ENCODE assay signal across 24 cellular contexts in genomic region chrX:68358679-68359078, GRCh38.
DNase-seq lines count a peak whose midpoint lies in the region; ATAC-seq, FAIRE-seq and TF ChIP-seq lines count a peak whose summit lies in the region.
"Had no signal": no experiment of that assay in that cellular context is flagged by ENCODE, and none has a peak within 500 bp of the region (broad histone marks: within the 10 kb centered on the region; RNA-seq: fewer than 3 reads in every experiment).

No MANE protein-coding gene starts in this region.

- H3K36me3 Mint-ChIP-seq in astrocyte (ENCODE audit: low read depth, unreplicated experiment) = no peaks in the 10 kb centered on the region
- H3K36me3 Mint-ChIP-seq in activated CD4-positive, alpha-beta T cell treated with anti-CD3 and anti-CD28 coated beads, Interleukin-2, amount 10 ng/mL, durations not matched to agents 7 days and 5 days (ENCODE audit: low read depth) = no peaks in the 10 kb centered on the region
- H3K36me3 Mint-ChIP-seq: CD14-positive monocyte had no signal

- no peak for DNase-seq in Right ventricle myocardium superior
- no peak for DNase-seq in right atrium auricular region (ENCODE audit: low spot score)
- no peak for DNase-seq in astrocyte (ENCODE audit: low read depth)
- peak; percentile 13 for DNase-seq in fibroblast of pulmonary artery (ENCODE audit: low read depth)
- DNase-seq in activated CD4-positive, alpha-beta T cell treated with anti-CD3 and anti-CD28 coated beads, Interleukin-2, amount 10 ng/mL, durations not matched to agents 7 days and 5 days = no peak
- no peak for DNase-seq in DMS114 treated with DMSO at 0.1 percent for 48 hours (lab: John Stamatoyannopoulos, UW; ENCODE audit: unreplicated experiment)
- DNase-seq in dorsolateral prefrontal cortex = no peak
- DNase-seq: ACHN; AML-193; BE2C; Calu3; CD4-positive, alpha-beta T cell; COR-L47; DMS153; DND-41; GOT3 had no signal

- ATAC-seq in Right ventricle myocardium superior (ENCODE audit: poor library complexity) = peak; percentile 51

- POLR2A ChIA-PET in activated CD4-positive, alpha-beta T cell treated with anti-CD3 and anti-CD28 coated beads, Interleukin-2, amount 10 ng/mL, durations not matched to agents 7 days and 5 days (lab: Charles Lee) = no interaction called here

- peaks cover 4% of the 10 kb centered on the region for H3K4me1 Mint-ChIP-seq in astrocyte (ENCODE audit: low read depth, unreplicated experiment)
- H3K4me1 Mint-ChIP-seq in activated CD4-positive, alpha-beta T cell treated with anti-CD3 and anti-CD28 coated beads, Interleukin-2, amount 10 ng/mL, durations not matched to agents 7 days and 5 days = no peaks in the 10 kb centered on the region

- no peak overlapping the region for H2AFZ ChIP-seq in astrocyte (ENCODE audit: low read depth, low read length)

- CTCF ChIA-PET in activated CD4-positive, alpha-beta T cell treated with anti-CD3 and anti-CD28 coated beads, Interleukin-2, amount 10 ng/mL, durations not matched to agents 7 days and 5 days (lab: Charles Lee) = no interaction called here

- H3K4me3 ChIP-seq in right atrium auricular region (no peak overlapping the region), astrocyte (ENCODE audit: insufficient read depth, low read depth, low read length) (no peak overlapping the region), fibroblast of pulmonary artery (replicated peaks; ENCODE audit: low read depth, low read length) (no peak overlapping the region), dorsolateral prefrontal cortex (no peak overlapping the region)
- H3K4me3 ChIP-seq: BLaER1 treated with 17β-estradiol and CSF1 and Interleukin-3, amounts not matched to agents 10 nM and 100 nM; HAP-1 had no signal

- H3K79me2 ChIP-seq in astrocyte (ENCODE audit: insufficient read depth, low read length) = no peaks in the 10 kb centered on the region

- H3K27ac ChIP-seq in right atrium auricular region = no peak overlapping the region
- no peak overlapping the region for H3K27ac ChIP-seq in astrocyte (ENCODE audit: low read depth, low read length)
- no peak overlapping the region for H3K27ac ChIP-seq in dorsolateral prefrontal cortex
- H3K27ac ChIP-seq: 22Rv1; BLaER1 treated with 17β-estradiol and CSF1 and Interleukin-3, amounts not matched to agents 10 nM and 100 nM had no signal

- H3K9me3 ChIP-seq in right atrium auricular region (no peaks in the 10 kb centered on the region), astrocyte (ENCODE audit: insufficient read depth, low read depth, low read length) (no peaks in the 10 kb centered on the region)
- H3K9me3 ChIP-seq: BE2C; BLaER1 treated with 17β-estradiol and CSF1 and Interleukin-3, amounts not matched to agents 10 nM and 100 nM; HAP-1 had no signal

- H3K36me3 ChIP-seq in right atrium auricular region (no peaks in the 10 kb centered on the region), astrocyte (ENCODE audit: insufficient read depth, low read length) (no peaks in the 10 kb centered on the region)
- H3K36me3 ChIP-seq: BE2C; BLaER1 treated with 17β-estradiol and CSF1 and Interleukin-3, amounts not matched to agents 10 nM and 100 nM; HAP-1 had no signal

- FAIRE-seq in astrocyte (lab: Jason Lieb, UNC) = peak; percentile 97
- FAIRE-seq: A204.1, G401.6, GM12892, H54 had no signal

- H3K4me3 Mint-ChIP-seq in astrocyte (ENCODE audit: unreplicated experiment) = no peak overlapping the region
- no peak overlapping the region for H3K4me3 Mint-ChIP-seq in activated CD4-positive, alpha-beta T cell treated with anti-CD3 and anti-CD28 coated beads, Interleukin-2, amount 10 ng/mL, durations not matched to agents 7 days and 5 days
- H3K4me3 Mint-ChIP-seq: CD14-positive monocyte; CD4-positive, alpha-beta T cell had no signal

- no peak overlapping the region for H3K9ac ChIP-seq in astrocyte (ENCODE audit: low read length)
- H3K9ac ChIP-seq: BLaER1 treated with 17β-estradiol and CSF1 and Interleukin-3, amounts not matched to agents 10 nM and 100 nM had no signal

- intact Hi-C loops in Right ventricle myocardium superior (cut with DNase I) = no loop called here
- intact Hi-C loops in dorsolateral prefrontal cortex (cut with DNase I) = no loop called here

- no peak overlapping the region for H3K4me2 ChIP-seq in astrocyte (ENCODE audit: low read length)
- H3K4me2 ChIP-seq: BLaER1 treated with 17β-estradiol and CSF1 and Interleukin-3, amounts not matched to agents 10 nM and 100 nM had no signal

- no peaks in the 10 kb centered on the region for H3K27me3 ChIP-seq in right atrium auricular region
- no peaks in the 10 kb centered on the region for H3K27me3 ChIP-seq in astrocyte (ENCODE audit: insufficient read depth, low read length)
- H3K27me3 ChIP-seq in dorsolateral prefrontal cortex = peaks cover 0 to 48% (median 4%) of the 10 kb centered on the region in 45 donors
- H3K27me3 ChIP-seq: BE2C had no signal

- H3K4me1 ChIP-seq in right atrium auricular region = no peaks in the 10 kb centered on the region
- H3K4me1 ChIP-seq in astrocyte (ENCODE audit: insufficient read depth, low read length) = peaks cover 3% of the 10 kb centered on the region
- H3K4me1 ChIP-seq: BE2C; BLaER1 treated with 17β-estradiol and CSF1 and Interleukin-3, amounts not matched to agents 10 nM and 100 nM had no signal

- no peak overlapping the region for H3K27ac Mint-ChIP-seq in astrocyte (ENCODE audit: unreplicated experiment)
- no peak overlapping the region for H3K27ac Mint-ChIP-seq in activated CD4-positive, alpha-beta T cell treated with anti-CD3 and anti-CD28 coated beads, Interleukin-2, amount 10 ng/mL, durations not matched to agents 7 days and 5 days
- H3K27ac Mint-ChIP-seq: CD14-positive monocyte; CD4-positive, alpha-beta T cell had no signal

- no peaks in the 10 kb centered on the region for H3K27me3 Mint-ChIP-seq in astrocyte (ENCODE audit: low read depth, unreplicated experiment)
- H3K27me3 Mint-ChIP-seq in activated CD4-positive, alpha-beta T cell treated with anti-CD3 and anti-CD28 coated beads, Interleukin-2, amount 10 ng/mL, durations not matched to agents 7 days and 5 days = no peaks in the 10 kb centered on the region
- H3K27me3 Mint-ChIP-seq: CD4-positive, alpha-beta T cell had no signal

- no peaks in the 10 kb centered on the region for H3K9me3 Mint-ChIP-seq in astrocyte (ENCODE audit: unreplicated experiment)
- H3K9me3 Mint-ChIP-seq in activated CD4-positive, alpha-beta T cell treated with anti-CD3 and anti-CD28 coated beads, Interleukin-2, amount 10 ng/mL, durations not matched to agents 7 days and 5 days = no peaks in the 10 kb centered on the region
- H3K9me3 Mint-ChIP-seq: CD4-positive, alpha-beta T cell had no signal

- no peaks in the 10 kb centered on the region for H4K20me1 ChIP-seq in astrocyte (ENCODE audit: insufficient read depth, low read length)
- H4K20me1 ChIP-seq: BLaER1 treated with 17β-estradiol and CSF1 and Interleukin-3, amounts not matched to agents 10 nM and 100 nM had no signal

- no peak for TF ChIP-seq CTCF in right atrium auricular region (IDR thresholded peaks at IDR 0.05)
- no peak for TF ChIP-seq CTCF in astrocyte (IDR thresholded peaks at IDR 0.05; ENCODE audit: insufficient read depth, low read depth, low read length)
- no peak for TF ChIP-seq CTCF in fibroblast of pulmonary artery (IDR thresholded peaks at IDR 0.05; ENCODE audit: low read length, missing control alignments)
- no peak for TF ChIP-seq CTCF in dorsolateral prefrontal cortex (IDR thresholded peaks at IDR 0.05 in 54 of 56, conservative IDR thresholded peaks at IDR 0.05 in 2 of 56; ENCODE audit: low read depth in 1 of 56, partially characterized antibody in 56 of 56)
